ENCODE assay signal across 35 cellular contexts in the genomic region with DNA sequence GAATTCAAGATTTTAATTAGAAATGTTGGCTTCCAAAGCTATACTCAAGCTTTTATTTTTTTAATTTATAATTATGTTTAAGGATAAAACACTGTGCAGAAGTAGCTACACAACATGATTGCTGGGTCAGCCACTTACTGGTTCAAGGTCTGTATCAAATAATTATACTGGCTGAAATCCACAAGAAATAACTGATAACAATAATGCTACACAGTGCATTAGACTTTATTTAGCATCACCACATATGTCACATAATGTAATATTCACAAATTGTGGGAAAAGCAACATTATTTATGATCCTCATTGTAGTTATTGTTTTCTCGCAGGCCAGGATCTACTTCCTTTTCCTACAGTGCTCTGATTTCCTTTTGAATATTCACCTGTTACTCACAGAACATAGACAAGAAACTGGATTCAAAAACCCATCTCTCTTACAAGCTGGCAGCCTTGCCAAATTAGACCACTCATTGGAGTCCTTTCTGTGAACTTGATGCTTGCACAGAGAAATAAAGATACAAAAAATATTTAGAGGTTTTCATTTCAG.
"Had no signal": no experiment of that assay in that cellular context is flagged by ENCODE, and none has a peak within 500 bp of the region (broad histone marks: within the 10 kb centered on the region; RNA-seq: fewer than 3 reads in every experiment).

No MANE protein-coding gene starts in this region.

- H3K27me3 ChIP-seq: adrenal gland, ascending aorta, body of pancreas, brain microvascular endothelial cell, breast epithelium, cardiac muscle cell had no signal

- FAIRE-seq: astrocyte, bronchial epithelial cell had no signal

- H3K4me1 ChIP-seq: adrenal gland, breast epithelium had no signal

- H3K27ac ChIP-seq: adrenal gland, brain microvascular endothelial cell, breast epithelium, cardiac muscle cell had no signal

- DNase-seq: activated effector memory CD4-positive, alpha-beta T cell treated with anti-CD3 and anti-CD28 coated beads, Interleukin-2, amount 50 U/mL, for 16 hours; activated effector memory CD4-positive, alpha-beta T cell treated with Interleukin-2 at 50 U/mL for 16 hours; activated gamma-delta T cell; activated gamma-delta T cell treated with Interleukin-2 at 50 U/mL for 16 hours; activated naive CD4-positive, alpha-beta T cell; activated naive CD4-positive, alpha-beta T cell treated with anti-CD3 and anti-CD28 coated beads for 36 hours; activated naive CD4-positive, alpha-beta T cell treated with anti-CD3 and anti-CD28 coated beads, Interleukin-2, amount 10 ng/mL, durations not matched to agents 7 days and 5 days; activated naive CD4-positive, alpha-beta T cell treated with anti-CD3 and anti-CD28 coated beads, Interleukin-2, amount 50 U/mL, for 16 hours; activated naive CD4-positive, alpha-beta T cell treated with Interleukin-2 at 50 U/mL for 16 hours; activated naive CD8-positive, alpha-beta T cell treated with anti-CD3 and anti-CD28 coated beads for 36 hours; activated naive CD8-positive, alpha-beta T cell treated with anti-CD3 and anti-CD28 coated beads, Interleukin-2, amount 10 ng/mL, durations not matched to agents 7 days and 5 days; activated naive CD8-positive, alpha-beta T cell treated with anti-CD3 and anti-CD28 coated beads, Interleukin-2, amount 50 U/mL, for 24 hours; activated T-cell treated with anti-CD3 and anti-CD28 coated beads for 4 hours; activated T-cell treated with anti-CD3 and anti-CD28 coated beads, Interleukin-2, amount 50 U/mL, for 1 hour; activated T-cell treated with anti-CD3 and anti-CD28 coated beads, Interleukin-2, amount 50 U/mL, for 24 hours; activated T-cell treated with anti-CD3 and anti-CD28 coated beads, Interleukin-2, amount 50 U/mL, for 4 hours; activated T-cell treated with anti-CD3 and anti-CD28 coated beads, Interleukin-2, amount 50 U/mL, for 48 hours; activated T-cell treated with anti-CD3 and anti-CD28 coated beads, Interleukin-2, amount 50 U/mL, for 72 hours; adrenal gland; amniotic stem cell; amygdala; anterior cingulate cortex; aorta; body of pancreas; brain microvascular endothelial cell; caudate nucleus; central memory CD4-positive, alpha-beta T cell; cerebellar nuclear complex had no signal

- H3K9me3 ChIP-seq: adrenal gland, ascending aorta, body of pancreas, breast epithelium had no signal

- H3K36me3 ChIP-seq: adrenal gland, ascending aorta, brain microvascular endothelial cell, breast epithelium, cardiac muscle cell had no signal

- H3K4me3 ChIP-seq: adrenal gland, ascending aorta, body of pancreas, breast epithelium, cardiac muscle cell had no signal

- ATAC-seq: activated naive CD4-positive, alpha-beta T cell treated with anti-CD3 and anti-CD28 coated beads, Interleukin-2, amount 50 U/mL, for 72 hours; activated naive CD8-positive, alpha-beta T cell treated with anti-CD3 and anti-CD28 coated beads, Interleukin-2, amount 50 U/mL, for 24 hours; activated T-cell treated with anti-CD3 and anti-CD28 coated beads, Interleukin-2, amount 50 U/mL, for 4 hours; activated T-cell treated with anti-CD3 and anti-CD28 coated beads, Interleukin-2, amount 50 U/mL, for 72 hours; activated T-helper 17 cell treated with anti-CD3 and anti-CD28 coated beads, Interleukin-2, amount 50 U/mL, for 72 hours; body of pancreas had no signal
